14 cellular contexts compared by ENCODE assay signal in genomic region chr9:98162638-98163037, GRCh38. TPM values are rescaled to one million over a fixed set of nuclear protein-coding genes. Genes with fewer than 3 reads are reported as not detected.
"Had no signal": no experiment of that assay in that cellular context is flagged by ENCODE, and none has a peak within 500 bp of the region (broad histone marks: within the 10 kb centered on the region; RNA-seq: fewer than 3 reads in every experiment).

No MANE protein-coding gene starts in this region.

- DNase-seq: activated CD4-positive, alpha-beta T cell treated with anti-CD3 and anti-CD28 coated beads, Interleukin-2, amount 50 U/mL, for 48 hours; activated gamma-delta T cell treated with Interleukin-2 at 50 U/mL for 16 hours; activated naive CD8-positive, alpha-beta T cell treated with anti-CD3 and anti-CD28 coated beads for 36 hours; activated T-cell treated with anti-CD3 and anti-CD28 coated beads, Interleukin-2, amount 50 U/mL, for 4 hours; brain microvascular endothelial cell; cerebellar nuclear complex; effector memory CD8-positive, alpha-beta T cell; heart right ventricle; left ventricle myocardium inferior; mesendoderm; stimulated activated CD4-positive, alpha-beta T cell treated with anti-CD3 and anti-CD28 coated beads, Interleukin-2, amount 100 ng/mL, for 48 hours; stimulated activated naive CD8-positive, alpha-beta T cell treated with anti-CD3 and anti-CD28 coated beads, Interleukin-15, Interleukin-2, amounts not matched to agents 100 U/mL and 50 U/mL, for 24 hours had no signal

- ATAC-seq: activated CD4-positive, CD25-positive, alpha-beta regulatory T cell treated with anti-CD3 and anti-CD28 coated beads, Interleukin-2, amount 50 U/mL, for 24 hours; activated T-cell treated with anti-CD3 and anti-CD28 coated beads, Interleukin-2, amount 50 U/mL, for 4 hours; effector memory CD8-positive, alpha-beta T cell; heart right ventricle; stimulated activated naive CD8-positive, alpha-beta T cell treated with anti-CD3 and anti-CD28 coated beads, Interleukin-15, Interleukin-2, amounts not matched to agents 100 U/mL and 50 U/mL, for 24 hours had no signal

- H3K4me3 ChIP-seq: heart right ventricle, left ventricle myocardium inferior had no signal

RNA-seq across cellular contexts. Expression of gene TRIM14, which starts 43.6 kb away (rescaled TPM):
- polyA plus RNA-seq: neural cell had no signal
